In the genomic region with DNA sequence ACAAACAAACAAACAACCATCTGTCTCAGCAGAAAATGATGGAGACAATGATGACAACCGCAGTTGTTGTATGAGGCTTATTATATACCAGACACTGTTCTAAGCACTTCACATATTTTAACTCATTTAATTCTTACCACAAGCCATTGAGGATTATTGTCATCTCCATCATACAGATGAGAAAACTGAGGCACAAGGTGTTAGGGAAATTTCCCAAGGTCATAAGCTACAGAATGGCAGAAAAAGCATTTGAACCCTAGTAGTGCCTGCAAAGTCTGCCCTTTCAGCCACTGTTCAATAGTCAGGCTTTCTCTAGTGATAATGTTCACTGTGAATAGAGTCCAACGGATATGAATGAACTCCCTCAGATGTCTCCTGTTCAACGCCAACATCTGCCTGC, we compare ENCODE assay signal across 9 cellular contexts.
"Had no signal": no experiment of that assay in that cellular context is flagged by ENCODE, and none has a peak within 500 bp of the region (broad histone marks: within the 10 kb centered on the region; RNA-seq: fewer than 3 reads in every experiment).

No MANE protein-coding gene starts in this region.

- H3K9me3 Mint-ChIP-seq: HFFc6 had no signal

- H3K4me3 ChIP-seq: GM23248, HAP-1 had no signal

- H3K36me3 ChIP-seq: HAP-1 had no signal

- H2AFZ ChIP-seq: GM23248 had no signal

- H3K4me2 ChIP-seq: KMS-11 had no signal

- H3K9ac ChIP-seq: GM23248, KMS-11 had no signal

- FAIRE-seq: HepG2 had no signal

- ATAC-seq: HCT116, HepG2 had no signal

- H3K27ac Mint-ChIP-seq: HFFc6 had no signal

- H3K4me1 ChIP-seq: HAP-1 had no signal

- H3K4me3 Mint-ChIP-seq: HFFc6 had no signal

- H3K9me3 ChIP-seq: HAP-1 had no signal

- H3K27ac ChIP-seq: GM23248, KMS-11 had no signal

- DNase-seq: GM23248, GOT3, H7, HFFc6, KBM-7 had no signal
